ENCODE assay signal across 23 cellular contexts in genomic region chr6:80388515-80388914, GRCh38.
"Had no signal": no experiment of that assay in that cellular context is flagged by ENCODE, and none has a peak within 500 bp of the region (broad histone marks: within the 10 kb centered on the region; RNA-seq: fewer than 3 reads in every experiment).

No MANE protein-coding gene starts in this region.

- H3K9me3 ChIP-seq: ovary, right lobe of liver had no signal

- ATAC-seq: activated CD8-positive, alpha-beta T cell treated with anti-CD3 and anti-CD28 coated beads for 36 hours; activated T-cell treated with anti-CD3 and anti-CD28 coated beads, Interleukin-2, amount 50 U/mL, for 4 hours; activated T-helper 17 cell treated with anti-CD3 and anti-CD28 coated beads, Interleukin-2, amount 50 U/mL, for 72 hours; effector memory CD8-positive, alpha-beta T cell; left cardiac atrium; left ventricle myocardium superior; right lobe of liver; WTC11 had no signal

- H3K27ac ChIP-seq: ovary, right lobe of liver, tibial nerve had no signal

- DNase-seq: activated CD4-positive, alpha-beta T cell treated with anti-CD3 and anti-CD28 coated beads for 1 hour; activated CD4-positive, alpha-beta T cell treated with anti-CD3 and anti-CD28 coated beads, Interleukin-2, amount 10 ng/mL, durations not matched to agents 7 days and 5 days; activated CD8-positive, alpha-beta T cell treated with anti-CD3 and anti-CD28 coated beads for 36 hours; activated gamma-delta T cell treated with Interleukin-2 at 50 U/mL for 16 hours; activated naive CD4-positive, alpha-beta T cell treated with anti-CD3 and anti-CD28 coated beads, Interleukin-2, amount 50 U/mL, for 16 hours; activated T-cell treated with anti-CD3 and anti-CD28 coated beads, Interleukin-2, amount 50 U/mL, for 4 hours; amygdala; caudate nucleus; cortex of kidney; effector memory CD8-positive, alpha-beta T cell; foreskin fibroblast; head of caudate nucleus; hippocampal formation; left cardiac atrium; left ventricle myocardium superior; naive B cell; ovary; right lobe of liver; stimulated activated CD4-positive, alpha-beta T cell treated with anti-CD3 and anti-CD28 coated beads, Interleukin-2, amount 100 ng/mL, for 48 hours; stimulated activated naive CD4-positive, alpha-beta T cell treated with Interleukin-2 at 50 U/mL for 16 hours had no signal

- H3K4me1 ChIP-seq: right lobe of liver, tibial nerve had no signal

- H3K27me3 ChIP-seq: ovary, right lobe of liver, tibial nerve had no signal

- H3K4me3 ChIP-seq: ovary, right lobe of liver, tibial nerve had no signal

- H3K36me3 ChIP-seq: ovary, right lobe of liver had no signal
